Comparison of ENCODE assay signal across 1 cellular context in genomic region chr1:11982010-11982392, GRCh38.
TF ChIP-seq lines count a peak whose summit lies in the region.

No MANE protein-coding gene starts in this region.

TF ChIP-seq in HCT116, 20 proteins besides CTCF, POLR2A, EP300 and RAD21 (continued from another document):
- TF ChIP-seq YY1 (IDR thresholded peaks at IDR 0.05; ENCODE audit: extremely low read depth, insufficient replicate concordance, low read depth, low read length) = no peak
- no peak for TF ChIP-seq ZBTB33 (IDR thresholded peaks at IDR 0.05; ENCODE audit: extremely low read depth, insufficient replicate concordance, low read length)
- no peak for TF ChIP-seq CEBPB (IDR thresholded peaks at IDR 0.05; ENCODE audit: low read depth)
